In the genomic region with DNA sequence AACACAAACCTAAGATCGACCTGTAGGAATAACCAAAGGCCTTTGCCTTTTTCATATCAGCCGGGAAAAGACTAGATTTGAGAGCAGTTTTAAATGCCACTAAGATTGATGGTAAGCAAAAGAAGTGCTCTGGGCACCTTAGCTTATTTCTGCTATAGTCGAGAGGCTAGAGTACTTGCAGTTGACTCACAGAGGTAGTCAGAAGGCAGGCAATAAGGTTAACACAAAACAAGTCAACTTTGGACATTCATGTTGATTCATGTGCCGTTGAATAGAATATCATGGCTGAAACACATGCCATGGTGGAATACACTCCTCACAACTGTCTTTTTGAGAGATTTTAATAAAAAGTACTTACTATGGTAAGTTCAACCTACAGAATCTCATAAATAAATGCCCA, we compare ENCODE assay signal across 16 cellular contexts.
"Had no signal": no experiment of that assay in that cellular context is flagged by ENCODE, and none has a peak within 500 bp of the region (broad histone marks: within the 10 kb centered on the region; RNA-seq: fewer than 3 reads in every experiment).

No MANE protein-coding gene starts in this region.

- H3K4me1 ChIP-seq: colonic mucosa, esophagus muscularis mucosa, gastroesophageal sphincter had no signal

- H3K27me3 ChIP-seq: colonic mucosa, esophagus muscularis mucosa, gastroesophageal sphincter, ovary had no signal

- H3K27ac ChIP-seq: colonic mucosa, esophagus muscularis mucosa, gastroesophageal sphincter, ovary had no signal

- H3K4me3 ChIP-seq: colonic mucosa, esophagus muscularis mucosa, gastroesophageal sphincter, lung, ovary had no signal

- FAIRE-seq: small intestine had no signal

- H3K36me3 ChIP-seq: colonic mucosa, esophagus muscularis mucosa, gastroesophageal sphincter, ovary had no signal

- ATAC-seq: gastroesophageal sphincter, left colon, left ventricle myocardium superior, right cardiac atrium had no signal

- DNase-seq: colonic mucosa; dermis blood vessel endothelial cell; glutamatergic neuron; left colon; left ventricle myocardium superior; mesendoderm; naive B cell; ovary; right cardiac atrium; small intestine; stimulated activated CD4-positive, alpha-beta T cell treated with anti-CD3 and anti-CD28 coated beads, Interleukin-12 subunit alpha, Interleukin-12 subunit beta, amount 100 ng/mL, for 4 hours; stimulated activated naive CD4-positive, alpha-beta T cell treated with Interleukin-2 at 50 U/mL for 16 hours; trophoblast cell had no signal

- H3K9me3 ChIP-seq: colonic mucosa, esophagus muscularis mucosa, ovary had no signal
